ENCODE assay signal across 14 cellular contexts in genomic region chr1:204316164-204316563, GRCh38. TPM values are rescaled to one million over a fixed set of nuclear protein-coding genes. Genes with fewer than 3 reads are reported as not detected.
DNase-seq lines count a peak whose midpoint lies in the region; ATAC-seq and TF ChIP-seq lines count a peak whose summit lies in the region.
"Had no signal": no experiment of that assay in that cellular context is flagged by ENCODE, and none has a peak within 500 bp of the region (broad histone marks: within the 10 kb centered on the region; RNA-seq: fewer than 3 reads in every experiment).

No MANE protein-coding gene starts in this region.

- DNase-seq in NCI-H2107 treated with DMSO at 0.1 percent for 48 hours (lab: John Stamatoyannopoulos, UW; ENCODE audit: unreplicated experiment) (peak; percentile 46), NCI-H2107 (lab: John Stamatoyannopoulos, UW) (no peak), head of caudate nucleus (peak in 29 of 42 donors; percentile 31 to 88 (median 59)), occipital lobe (lab: John Stamatoyannopoulos, UW) (peak; percentile 28), type B pancreatic cell (ENCODE audit: extremely low spot score, unreplicated experiment) (no peak), NCI-H146 treated with DMSO at 0.1 percent for 48 hours (lab: John Stamatoyannopoulos, UW; ENCODE audit: unreplicated experiment) (no peak), amygdala (lab: John Stamatoyannopoulos, UW) (no peak)
- DNase-seq: C1 segment of cervical spinal cord, Karpas-422, NCI-H1436 treated with DMSO at 0.1 percent for 48 hours, NCI-H446, NCI-H748 treated with DMSO at 0.1 percent for 48 hours, PC-9 had no signal

- no peaks in the 10 kb centered on the region for H3K27me3 Mint-ChIP-seq in type B pancreatic cell

- H3K4me1 Mint-ChIP-seq in type B pancreatic cell (ENCODE audit: unreplicated experiment): peaks cover 55% of the 10 kb centered on the region

- no peaks in the 10 kb centered on the region for H3K36me3 Mint-ChIP-seq in type B pancreatic cell

- TF ChIP-seq CTCF in type B pancreatic cell (conservative IDR thresholded peaks at IDR 0.05): no peak

- H3K9me3 Mint-ChIP-seq in type B pancreatic cell: no peaks in the 10 kb centered on the region

- H3K4me3 Mint-ChIP-seq in type B pancreatic cell: no peak overlapping the region

- no peak for ATAC-seq in HG02763 (IDR thresholded peaks at IDR 0.05; ENCODE audit: unreplicated experiment)

- H3K27ac Mint-ChIP-seq in type B pancreatic cell: peak overlapping the region; percentile 95

- intact Hi-C loops in head of caudate nucleus (cut with DNase I): no loop called here

RNA-seq across cellular contexts. Expression of gene PLEKHA6, which starts 43.6 kb away (rescaled TPM):
- 7.5 TPM for total RNA-seq in occipital lobe
- 37.8 and 63.1 TPM in 2 replicates for total RNA-seq in type B pancreatic cell (ENCODE audit: low replicate concordance)

Comparison
In these comparisons a context has a peak if more than half of its experiments do, and no peak if none do; other contexts are left out.
1. DNase-seq: peak in NCI-H2107 treated with DMSO at 0.1 percent for 48 hours (single experiment), head of caudate nucleus (29 of 42) and occipital lobe (single experiment); none in NCI-H2107 (single experiment), type B pancreatic cell (single experiment), NCI-H146 treated with DMSO at 0.1 percent for 48 hours (single experiment) and amygdala (0 of 56).